ENCODE assay signal across 2 cellular contexts in genomic region chr10:818526-819220, GRCh38.
TF ChIP-seq lines count a peak whose summit lies in the region.

No MANE protein-coding gene starts in this region.

TF ChIP-seq in GM12878, 131 proteins besides CTCF, POLR2A, EP300 and RAD21:
- TF ChIP-seq MTA2 (IDR thresholded peaks at IDR 0.05; ENCODE audit: low read depth): no peak
- TF ChIP-seq JUNB (IDR thresholded peaks at IDR 0.05): peak; percentile 79
- TF ChIP-seq SMAD5 (IDR thresholded peaks at IDR 0.05; ENCODE audit: low read depth): no peak
- TF ChIP-seq SPI1 (IDR thresholded peaks at IDR 0.05; ENCODE audit: borderline replicate concordance, insufficient read depth, low read depth, low read length): peak; percentile 70
- peak; percentile 37; the same call in 1 of the 2 replicates for TF ChIP-seq MEF2A (IDR thresholded peaks at IDR 0.05; ENCODE audit: insufficient read depth, low read depth, low read length)
- 0 out of 2 replicates have a peak, but pooled peaks have one; percentile 14 for TF ChIP-seq YY1 (IDR thresholded peaks at IDR 0.05; ENCODE audit: low read depth, low read length)

TF ChIP-seq in SK-N-SH, 30 proteins besides CTCF, POLR2A, EP300 and RAD21:
- TF ChIP-seq NFIC (IDR thresholded peaks at IDR 0.05; ENCODE audit: borderline replicate concordance) (no peak), RFX5 (IDR thresholded peaks at IDR 0.05; ENCODE audit: low read length) (no peak), USF1 (IDR thresholded peaks at IDR 0.05; ENCODE audit: borderline replicate concordance, low read depth) (no peak), IRF3 (IDR thresholded peaks at IDR 0.05; ENCODE audit: low read depth, low read length) (no peak), ZBTB33 (IDR thresholded peaks at IDR 0.05; ENCODE audit: borderline replicate concordance, low read depth) (no peak), TEAD4 (IDR thresholded peaks at IDR 0.05; ENCODE audit: borderline replicate concordance, insufficient read depth) (no peak), RCOR1 (IDR thresholded peaks at IDR 0.05; ENCODE audit: low read length) (no peak), JUND (IDR thresholded peaks at IDR 0.05) (no peak), REST (IDR thresholded peaks at IDR 0.05; ENCODE audit: low read depth, low read length) (no peak), TAF1 (IDR thresholded peaks at IDR 0.05; ENCODE audit: borderline replicate concordance, low read depth, low read length) (no peak), YY1 (IDR thresholded peaks at IDR 0.05; ENCODE audit: low read depth) (no peak), POLR2AphosphoS5 (IDR thresholded peaks at IDR 0.05; ENCODE audit: low read depth, low read length) (no peak), MAX (IDR thresholded peaks at IDR 0.05; ENCODE audit: low read depth) (no peak), PBX3 (IDR thresholded peaks at IDR 0.05) (no peak)
TF ChIP-seq in SK-N-SH: peak in this region for 0.
